In the genomic region with DNA sequence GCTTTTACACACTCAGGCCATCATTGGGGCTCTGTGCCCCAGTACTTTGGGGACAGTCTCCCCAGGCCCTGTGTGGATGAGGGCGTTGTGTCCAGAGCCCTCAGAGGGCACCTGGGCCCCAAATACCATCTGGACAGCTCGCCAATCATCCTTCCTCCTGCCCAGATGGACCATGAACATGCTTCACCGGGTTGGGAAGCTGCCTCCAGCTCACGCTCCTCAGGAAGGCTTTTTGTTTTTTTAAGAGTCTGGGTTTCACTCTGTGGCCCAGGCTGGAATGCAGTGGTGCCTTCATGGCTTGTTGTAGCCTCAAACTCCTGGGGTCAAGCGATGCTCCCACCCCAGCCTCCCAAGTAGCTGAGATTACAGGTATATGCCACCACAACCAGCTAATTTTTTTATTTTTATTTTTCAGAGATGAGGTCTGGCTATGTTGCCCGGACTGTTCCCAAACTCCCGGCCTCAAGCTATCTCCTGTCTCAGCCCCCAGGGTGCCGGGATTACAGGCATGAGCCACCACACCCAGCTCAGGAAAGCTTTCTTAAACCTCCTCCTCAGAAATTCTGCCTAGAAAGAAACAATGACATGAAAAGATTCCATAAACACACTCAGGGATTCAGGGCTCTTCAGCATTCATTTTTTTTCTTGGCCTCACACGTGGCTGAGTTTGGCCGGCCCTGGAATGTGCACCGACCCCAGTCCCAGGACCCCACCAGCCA, we compare ENCODE assay signal across 20 cellular contexts. TPM values are rescaled to one million over a fixed set of nuclear protein-coding genes. Genes with fewer than 3 reads are reported as not detected.
"Had no signal": no experiment of that assay in that cellular context is flagged by ENCODE, and none has a peak within 500 bp of the region (broad histone marks: within the 10 kb centered on the region; RNA-seq: fewer than 3 reads in every experiment).

No MANE protein-coding gene starts in this region.

- ATAC-seq: activated CD8-positive, alpha-beta T cell treated with anti-CD3 and anti-CD28 coated beads, Interleukin-2, amount 10 ng/mL, durations not matched to agents 7 days and 5 days; activated naive CD4-positive, alpha-beta T cell treated with anti-CD3 and anti-CD28 coated beads, Interleukin-2, amount 50 U/mL, for 72 hours; activated T-cell treated with anti-CD3 and anti-CD28 coated beads, Interleukin-2, amount 50 U/mL, for 72 hours; lower lobe of right lung; sciatic nerve; stimulated activated naive CD8-positive, alpha-beta T cell treated with anti-CD3 and anti-CD28 coated beads, Interleukin-15, amount 100 ng/mL, for 72 hours; upper lobe of right lung had no signal

- H3K4me1 ChIP-seq: lower lobe of right lung, spleen, upper lobe of right lung had no signal

- H3K4me3 Mint-ChIP-seq: activated CD4-positive, alpha-beta T cell treated with anti-CD3 and anti-CD28 coated beads, Interleukin-2, amount 10 ng/mL, durations not matched to agents 24 days and 14 days; activated CD8-positive, alpha-beta T cell treated with anti-CD3 and anti-CD28 coated beads, Interleukin-2, amount 10 ng/mL, durations not matched to agents 7 days and 5 days; activated T-cell treated with anti-CD3 and anti-CD28 coated beads, Interleukin-2, amount 50 U/mL, for 72 hours; central memory CD8-positive, alpha-beta T cell; mesothelial cell of epicardium; stimulated activated naive CD8-positive, alpha-beta T cell treated with anti-CD3 and anti-CD28 coated beads, Interleukin-15, amount 100 ng/mL, for 72 hours; T-helper 2 cell treated with Interferon-gamma antibody and Interleukin-4, amounts not matched to agents 5 μg/mL and 100 μg/mL, for 36 hours had no signal

- H3K9me3 Mint-ChIP-seq: activated CD4-positive, alpha-beta T cell treated with anti-CD3 and anti-CD28 coated beads, Interleukin-2, amount 10 ng/mL, durations not matched to agents 24 days and 14 days; activated naive CD4-positive, alpha-beta T cell treated with anti-CD3 and anti-CD28 coated beads, Interleukin-2, amount 50 U/mL, for 72 hours; activated T-cell treated with anti-CD3 and anti-CD28 coated beads, Interleukin-2, amount 50 U/mL, for 72 hours; central memory CD8-positive, alpha-beta T cell; mesothelial cell of epicardium; stimulated activated naive CD8-positive, alpha-beta T cell treated with anti-CD3 and anti-CD28 coated beads, Interleukin-15, amount 100 ng/mL, for 72 hours; T-helper 2 cell treated with Interferon-gamma antibody and Interleukin-4, amounts not matched to agents 5 μg/mL and 100 μg/mL, for 36 hours had no signal

- H3K27me3 ChIP-seq: ovary had no signal

- H3K9me3 ChIP-seq: lower lobe of right lung, ovary, spleen, upper lobe of right lung had no signal

- H3K36me3 Mint-ChIP-seq: activated naive CD4-positive, alpha-beta T cell treated with anti-CD3 and anti-CD28 coated beads, Interleukin-2, amount 50 U/mL, for 72 hours; mesothelial cell of epicardium had no signal

- H3K27ac Mint-ChIP-seq: activated CD4-positive, alpha-beta T cell treated with anti-CD3 and anti-CD28 coated beads, Interleukin-2, amount 10 ng/mL, durations not matched to agents 24 days and 14 days; activated CD8-positive, alpha-beta T cell treated with anti-CD3 and anti-CD28 coated beads, Interleukin-2, amount 10 ng/mL, durations not matched to agents 7 days and 5 days; activated T-cell treated with anti-CD3 and anti-CD28 coated beads, Interleukin-2, amount 50 U/mL, for 72 hours; mesothelial cell of epicardium; stimulated activated naive CD8-positive, alpha-beta T cell treated with anti-CD3 and anti-CD28 coated beads, Interleukin-15, amount 100 ng/mL, for 72 hours; T-helper 2 cell treated with Interferon-gamma antibody and Interleukin-4, amounts not matched to agents 5 μg/mL and 100 μg/mL, for 36 hours had no signal

- H3K27ac ChIP-seq: brain microvascular endothelial cell, lower lobe of right lung, ovary, spleen, upper lobe of right lung had no signal

- DNase-seq: activated CD4-positive, alpha-beta T cell treated with anti-CD3 and anti-CD28 coated beads, Interleukin-2, amount 10 ng/mL, durations not matched to agents 24 days and 14 days; activated CD4-positive, CD25-positive, alpha-beta regulatory T cell; activated CD8-positive, alpha-beta memory T cell treated with anti-CD3 and anti-CD28 coated beads, Interleukin-2, amount 50 U/mL, for 4 hours; activated CD8-positive, alpha-beta T cell treated with anti-CD3 and anti-CD28 coated beads, Interleukin-2, amount 10 ng/mL, durations not matched to agents 7 days and 5 days; activated gamma-delta T cell; activated T-cell treated with anti-CD3 and anti-CD28 coated beads, Interleukin-2, amount 50 U/mL, for 72 hours; brain microvascular endothelial cell; dermis blood vessel endothelial cell; hippocampal formation; lower lobe of right lung; ovary; spleen; stimulated activated naive CD8-positive, alpha-beta T cell treated with anti-CD3 and anti-CD28 coated beads, Interleukin-15, amount 100 ng/mL, for 72 hours; SW 1271; upper lobe of right lung had no signal

- H3K4me1 Mint-ChIP-seq: activated CD4-positive, alpha-beta T cell treated with anti-CD3 and anti-CD28 coated beads, Interleukin-2, amount 10 ng/mL, durations not matched to agents 24 days and 14 days; central memory CD8-positive, alpha-beta T cell; stimulated activated naive CD8-positive, alpha-beta T cell treated with anti-CD3 and anti-CD28 coated beads, Interleukin-15, amount 100 ng/mL, for 72 hours had no signal

- H3K36me3 ChIP-seq: brain microvascular endothelial cell, lower lobe of right lung, ovary, spleen, upper lobe of right lung had no signal

- H3K4me3 ChIP-seq: lower lobe of right lung, ovary, spleen, upper lobe of right lung had no signal

RNA-seq across cellular contexts. Expression of a gene that starts 27.4 kb away (rescaled TPM):
- total RNA-seq: activated CD4-positive, alpha-beta T cell treated with anti-CD3 and anti-CD28 coated beads, Interleukin-2, amount 10 ng/mL, durations not matched to agents 24 days and 14 days; activated CD8-positive, alpha-beta T cell treated with anti-CD3 and anti-CD28 coated beads, Interleukin-2, amount 10 ng/mL, durations not matched to agents 7 days and 5 days; activated T-cell treated with anti-CD3 and anti-CD28 coated beads, Interleukin-2, amount 50 U/mL, for 72 hours had no signal
